Comparison of ENCODE assay signal across 1 cellular context in genomic region chr3:150736903-150737832, GRCh38.
TF ChIP-seq lines count a peak whose summit lies in the region.

No MANE protein-coding gene starts in this region.

TF ChIP-seq in H1, 55 proteins besides CTCF, POLR2A, EP300 and RAD21:
- no peak for TF ChIP-seq SRF (IDR thresholded peaks at IDR 0.05; ENCODE audit: low read depth, low read length)
- no peak for TF ChIP-seq RNF2 (IDR thresholded peaks at IDR 0.05; ENCODE audit: borderline replicate concordance, low read depth, low read length, missing control alignments, poor library complexity, severe bottlenecking)
- no peak for TF ChIP-seq YY1 (IDR thresholded peaks at IDR 0.05; ENCODE audit: low read depth, low read length)
- TF ChIP-seq SP4 (IDR thresholded peaks at IDR 0.05; ENCODE audit: low read length) = no peak
- TF ChIP-seq PHF8 (conservative IDR thresholded peaks at IDR 0.05; ENCODE audit: low read depth, low read length) = no peak
- TF ChIP-seq NANOG (IDR thresholded peaks at IDR 0.05; ENCODE audit: insufficient read depth, low read depth, low read length, poor library complexity, severe bottlenecking) = no peak
- no peak for TF ChIP-seq CBX5 (IDR thresholded peaks at IDR 0.05; ENCODE audit: low read depth, low read length)
- no peak for TF ChIP-seq GTF2F1 (IDR thresholded peaks at IDR 0.05; ENCODE audit: borderline replicate concordance, low read depth, low read length)
- no peak for TF ChIP-seq CREB1 (IDR thresholded peaks at IDR 0.05)
- TF ChIP-seq KDM1A (IDR thresholded peaks at IDR 0.05; ENCODE audit: borderline replicate concordance, low read length) = no peak
- no peak for TF ChIP-seq HDAC2 (IDR thresholded peaks at IDR 0.05; ENCODE audit: borderline replicate concordance in 1 of 2, low read depth in 2 of 2, low read length in 2 of 2)
- TF ChIP-seq HDAC6 (IDR thresholded peaks at IDR 0.05; ENCODE audit: low read depth, low read length) = no peak
- TF ChIP-seq KDM4A (IDR thresholded peaks at IDR 0.05; ENCODE audit: low read depth, low read length, severe bottlenecking) = no peak
- no peak for TF ChIP-seq SP1 (IDR thresholded peaks at IDR 0.05; ENCODE audit: low read depth, low read length)
- TF ChIP-seq TEAD4 (IDR thresholded peaks at IDR 0.05; ENCODE audit: low read depth, low read length) = no peak
